Comparison of ENCODE assay signal across 8 cellular contexts in the genomic region with DNA sequence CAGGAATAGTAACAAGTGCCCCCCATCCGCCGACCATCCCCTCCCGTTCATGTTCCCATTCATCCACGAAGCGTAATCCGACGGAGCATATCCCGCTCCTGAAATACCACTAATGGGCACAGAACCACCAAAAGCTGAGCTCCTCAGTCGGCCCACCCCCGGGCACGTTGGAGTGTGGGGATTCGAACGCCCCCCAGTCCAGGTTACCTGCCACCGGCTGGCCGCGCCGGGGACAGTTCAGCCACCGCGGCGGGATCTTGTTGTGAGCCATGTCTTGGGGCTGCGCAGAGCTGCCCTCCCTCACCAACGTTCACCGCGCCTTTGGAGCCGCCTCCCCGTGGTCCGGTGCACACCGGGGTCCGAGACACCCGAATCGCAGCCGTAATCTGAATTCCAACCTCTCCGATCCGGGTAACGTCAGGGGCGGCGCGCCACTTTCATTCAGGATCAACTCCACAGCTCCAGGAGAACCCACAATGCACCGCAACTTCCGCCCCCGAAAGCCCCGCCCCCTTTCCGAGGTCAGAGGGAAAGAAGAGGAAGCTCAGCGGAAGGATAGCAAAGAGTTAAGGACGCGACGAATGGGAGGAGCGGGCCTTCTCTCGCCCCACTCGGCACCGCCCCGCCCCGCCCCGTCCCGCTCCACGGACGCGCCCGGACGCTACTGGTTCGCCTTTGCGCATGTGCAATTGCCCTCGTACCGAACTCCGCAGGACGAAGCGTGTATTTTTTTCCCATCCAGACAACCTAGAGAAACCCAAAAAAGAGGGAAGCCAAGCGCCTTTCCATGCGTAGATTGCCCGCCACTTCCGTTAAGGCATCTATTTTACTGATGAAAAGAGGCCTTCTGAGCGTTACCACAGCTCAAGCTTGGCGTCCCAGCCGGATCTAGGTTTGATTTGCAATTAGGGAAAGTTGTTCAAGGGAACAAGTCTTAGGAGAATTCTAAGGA. TPM values are rescaled to one million over a fixed set of nuclear protein-coding genes. Genes with fewer than 3 reads are reported as not detected.
DNase-seq lines count a peak whose midpoint lies in the region; ATAC-seq and TF ChIP-seq lines count a peak whose summit lies in the region.

RNGTT (minus strand) TSS at position 480 of the 952 bp plus-strand sequence; CDS start at position 271, 209 bp downstream.

- ATAC-seq in HG03460 (IDR thresholded peaks at IDR 0.05; ENCODE audit: unreplicated experiment) = peak; percentile 96

- H3K4me3 ChIP-seq in BE2C (ENCODE audit: low read depth, low read length) (peak within 1 kb of the TSS; percentile 99), coronary artery (peak within 1 kb of the TSS; percentile 84)

- TF ChIP-seq CTCF in BE2C (IDR thresholded peaks at IDR 0.05; ENCODE audit: low read depth, low read length) (no peak), coronary artery (IDR thresholded peaks at IDR 0.05) (no peak)

- no peaks in the 10 kb centered on the region for H3K4me1 ChIP-seq in BE2C

- H3K9me3 ChIP-seq in BE2C = no peaks in the 10 kb centered on the region

- H3K36me3 ChIP-seq in BE2C = no peaks in the 10 kb centered on the region

- H3K27ac ChIP-seq in coronary artery (peak within 1 kb of the TSS; percentile 57 to 85), layer of hippocampus (ENCODE audit: low read depth, low read length) (peak within 1 kb of the TSS; percentile 75)

- DNase-seq in BE2C (peak; percentile 99), GM19240 (ENCODE audit: insufficient read length, low spot score) (peak; percentile 92), NCI-H526 (lab: John Stamatoyannopoulos, UW) (peak; percentile 97 to 99), coronary artery (ENCODE audit: low spot score) (peak; percentile 99)
- peak; percentile 99 for DNase-seq in activated CD4-positive, alpha-beta T cell treated with anti-CD3 and anti-CD28 coated beads for 48 hours
- DNase-seq in stimulated activated CD4-positive, alpha-beta T cell treated with anti-CD3 and anti-CD28 coated beads, Interleukin-1b, Interleukin-23, amount 100 ng/mL, for 4 hours (ENCODE audit: low read depth in 2 of 2) = peak; percentile 98 to 99

- H3K27me3 ChIP-seq in BE2C = no peaks in the 10 kb centered on the region
- H3K27me3 ChIP-seq in layer of hippocampus (ENCODE audit: control insufficient read depth, insufficient read depth, low read length) = no peaks in the 10 kb centered on the region

RNA-seq across cellular contexts. Expression of gene RNGTT, which starts in this region (rescaled TPM):
- polyA plus RNA-seq in BE2C (2012; ENCODE audit: insufficient read depth, insufficient read length, low read depth) = 10.3 TPM

Comparison
In these comparisons a context has a peak if more than half of its experiments do, and no peak if none do; other contexts are left out.
1. Peak in every context shown above with its lines: DNase-seq, ATAC-seq, H3K4me3 ChIP-seq and H3K27ac ChIP-seq.